ENCODE assay signal across 8 cellular contexts in genomic region chr17:41548844-41549595, GRCh38. TPM values are rescaled to one million over a fixed set of nuclear protein-coding genes. Genes with fewer than 3 reads are reported as not detected.
A peak's percentile ranks its signal among the peaks of the same experiment; 100 is the strongest.
DNase-seq lines count a peak whose midpoint lies in the region; ATAC-seq and TF ChIP-seq lines count a peak whose summit lies in the region.

No MANE protein-coding gene starts in this region.

- H3K4me3 ChIP-seq in AG09309 (ENCODE audit: control insufficient read depth, low read depth, low read length): no peak overlapping the region
- H3K4me3 ChIP-seq in left ventricle myocardium inferior: peak overlapping the region; percentile 48

- peaks cover 6% of the 10 kb centered on the region for H3K36me3 Mint-ChIP-seq in T-helper 17 cell (ENCODE audit: low read depth)
- no peaks in the 10 kb centered on the region for H3K36me3 Mint-ChIP-seq in type B pancreatic cell

- peaks cover 17% of the 10 kb centered on the region for H3K4me1 ChIP-seq in left ventricle myocardium inferior

- TF ChIP-seq CTCF in AG09309 (IDR thresholded peaks at IDR 0.05; ENCODE audit: control insufficient read depth, insufficient read depth, low read depth, low read length, missing control alignments) (peak; percentile 89), left ventricle myocardium inferior (IDR thresholded peaks at IDR 0.05; ENCODE audit: borderline replicate concordance) (peak; percentile 87), type B pancreatic cell (conservative IDR thresholded peaks at IDR 0.05) (peak; percentile 93)

- H3K27me3 ChIP-seq in left ventricle myocardium inferior (ENCODE audit: low read depth): peaks cover 82% of the 10 kb centered on the region

- H3K4me1 Mint-ChIP-seq in T-helper 17 cell (peaks cover 11% of the 10 kb centered on the region), type B pancreatic cell (ENCODE audit: unreplicated experiment) (peaks cover 42% of the 10 kb centered on the region)

- H3K4me3 Mint-ChIP-seq in T-helper 17 cell (peak overlapping the region; percentile 80), type B pancreatic cell (peak overlapping the region; percentile 81)

- ATAC-seq in GM19351 (IDR thresholded peaks at IDR 0.05; ENCODE audit: unreplicated experiment): peak; percentile 43
- peak; percentile 89 for ATAC-seq in T-helper 17 cell

- DNase-seq in AG09309 (ENCODE audit: low read depth): peak; percentile 59
- DNase-seq in NCI-H1105 treated with DMSO at 0.1 percent for 48 hours (lab: John Stamatoyannopoulos, UW): peak; percentile 55
- DNase-seq in T-helper 17 cell: peak; percentile 70 to 79 (median 71)
- DNase-seq in amniotic epithelial cell (ENCODE audit: low read depth): peak; percentile 88
- peak; percentile 73 for DNase-seq in left ventricle myocardium inferior
- DNase-seq in posterior vena cava (ENCODE audit: low spot score): peak; percentile 96
- peak; percentile 91 for DNase-seq in type B pancreatic cell (ENCODE audit: extremely low spot score, unreplicated experiment)

- H3K36me3 ChIP-seq in left ventricle myocardium inferior: no peaks in the 10 kb centered on the region

- peak overlapping the region; percentile 82 for H3K27ac Mint-ChIP-seq in T-helper 17 cell
- H3K27ac Mint-ChIP-seq in type B pancreatic cell: peak overlapping the region; percentile 97

- H3K9me3 ChIP-seq in T-helper 17 cell (ENCODE audit: control insufficient read depth, low read length, poor library complexity, severe bottlenecking) (no peaks in the 10 kb centered on the region), left ventricle myocardium inferior (replicated peaks) (peaks cover 6% of the 10 kb centered on the region)

- intact Hi-C loops in left ventricle myocardium inferior (cut with micrococcal nuclease) (no loop called here), posterior vena cava (cut with DNase I) (loop anchor here (5.0 to 10.0 kb wide), 2 partner anchors 96 to 642 kb away; no protein-coding TSS in a partner anchor)

- peak overlapping the region; percentile 34 for H3K27ac ChIP-seq in left ventricle myocardium inferior (replicated peaks)

- peaks cover 5% of the 10 kb centered on the region for H3K9me3 Mint-ChIP-seq in type B pancreatic cell

- H3K27me3 Mint-ChIP-seq in T-helper 17 cell (peaks cover 23% of the 10 kb centered on the region), type B pancreatic cell (no peaks in the 10 kb centered on the region)

RNA-seq across cellular contexts. Expression of gene KRT19, which starts 20.9 kb away (rescaled TPM):
- total RNA-seq in T-helper 17 cell (not detected), left ventricle myocardium inferior (0.60 TPM), posterior vena cava (1 to 10 TPM; 1.6 to 3.6 TPM), type B pancreatic cell (ENCODE audit: low replicate concordance) (750 and 2,036 TPM in 2 replicates)

RNA-seq across cellular contexts. Expression of gene KRT9, which starts 22.8 kb away (rescaled TPM):
- total RNA-seq in T-helper 17 cell (not detected), left ventricle myocardium inferior (not detected), posterior vena cava (not detected), type B pancreatic cell (ENCODE audit: low replicate concordance) (0.85 and 7.4 TPM in 2 replicates)

RNA-seq across cellular contexts. Expression of gene KRT15, which starts 30.3 kb away (rescaled TPM):
- total RNA-seq in T-helper 17 cell: not detected
- not detected for total RNA-seq in left ventricle myocardium inferior
- not detected for total RNA-seq in posterior vena cava
- total RNA-seq in type B pancreatic cell (ENCODE audit: low replicate concordance): 208 and 840 TPM in 2 replicates

RNA-seq across cellular contexts. Expression of gene KRT14, which starts 37.7 kb away (rescaled TPM):
- total RNA-seq in T-helper 17 cell: not detected
- not detected for total RNA-seq in left ventricle myocardium inferior
- 1 to 10 TPM; 1.3 to 2.0 TPM for total RNA-seq in posterior vena cava
- total RNA-seq in type B pancreatic cell (ENCODE audit: low replicate concordance): 0.19 and 0.64 TPM in 2 replicates

RNA-seq across cellular contexts. Expression of gene KRT13, which starts 43.6 kb away (rescaled TPM):
- total RNA-seq in T-helper 17 cell: not detected
- not detected for total RNA-seq in left ventricle myocardium inferior
- total RNA-seq in posterior vena cava: not detected
- total RNA-seq in type B pancreatic cell (ENCODE audit: low replicate concordance): 869 and 1,618 TPM in 2 replicates

Comparison
In these comparisons a context has a peak if more than half of its experiments do, and no peak if none do; other contexts are left out.
1. RNA of gene KRT19, which starts 20.9 kb away (total RNA-seq): 750 to 2,036 TPM in type B pancreatic cell; 1.6 to 3.6 TPM in posterior vena cava, 0.60 TPM in left ventricle myocardium inferior (single experiment) and not detected in T-helper 17 cell; every median in the first group is over 100 times any median in the second.
2. RNA of gene KRT15, which starts 30.3 kb away (total RNA-seq): 208 to 840 TPM in type B pancreatic cell; not detected in posterior vena cava, not detected in T-helper 17 cell and not detected in left ventricle myocardium inferior (single experiment); every median in the first group is over 100 times any median in the second.
3. Peak in every context shown above with its lines, with median percentiles within 50 percentile points of each other: DNase-seq and CTCF ChIP-seq.